In the genomic region with DNA sequence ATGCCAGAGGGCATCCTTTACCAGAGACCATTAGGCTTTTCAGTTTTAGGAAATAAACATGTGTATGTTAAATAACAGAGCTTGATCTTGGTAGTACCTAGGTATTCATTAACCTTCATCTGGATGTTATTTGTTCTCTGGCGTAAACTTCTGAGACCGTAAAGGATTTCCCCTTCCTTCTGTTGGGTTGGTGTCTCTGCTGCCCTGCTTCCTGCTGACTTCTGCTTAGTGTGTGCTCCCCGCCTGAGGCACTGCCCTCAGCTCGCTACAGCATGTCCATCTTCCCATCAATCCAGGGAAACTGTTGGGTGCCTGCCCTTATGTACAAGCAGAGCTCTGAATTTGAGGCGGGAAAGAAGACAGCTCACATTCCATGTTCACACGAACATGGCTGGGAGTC, we compare ENCODE assay signal across 1 cellular context.
TF ChIP-seq lines count a peak whose summit lies in the region.

No MANE protein-coding gene starts in this region.

TF ChIP-seq in WTC11, 78 proteins besides CTCF, POLR2A, EP300 and RAD21 (continued from another document):
- no peak for TF ChIP-seq E2F4 (CRISPR knock-in tag; IDR thresholded peaks at IDR 0.05; ENCODE audit: borderline replicate concordance, low read depth)
- TF ChIP-seq ESRRA (CRISPR knock-in tag; IDR thresholded peaks at IDR 0.05; ENCODE audit: borderline replicate concordance), result no peak
- TF ChIP-seq JUN (CRISPR knock-in tag; IDR thresholded peaks at IDR 0.05), result no peak
- TF ChIP-seq MLX (CRISPR knock-in tag; IDR thresholded peaks at IDR 0.05), result no peak
- no peak for TF ChIP-seq SMAD3 (CRISPR knock-in tag; IDR thresholded peaks at IDR 0.05; ENCODE audit: borderline replicate concordance)
TF ChIP-seq in WTC11: peak in this region for 0.
